8 cellular contexts compared by ENCODE assay signal in genomic region chr12:47819544-47819901, GRCh38. TPM values are rescaled to one million over a fixed set of nuclear protein-coding genes. Genes with fewer than 3 reads are reported as not detected.
DNase-seq lines count a peak whose midpoint lies in the region; ATAC-seq and TF ChIP-seq lines count a peak whose summit lies in the region.

No MANE protein-coding gene starts in this region.

- H4K20me1 ChIP-seq in smooth muscle cell (ENCODE audit: low read depth): peaks cover 38% of the 10 kb centered on the region

- peaks cover 4% of the 10 kb centered on the region for H3K36me3 Mint-ChIP-seq in T-cell

- POLR2A ChIA-PET in T-cell (lab: Charles Lee): interaction anchor here in 1 of 2 donors (0.5 to 2.0 kb wide), 2 partner anchors 9 to 12 kb away, joined by 4 to 10 read pairs; no protein-coding TSS in a partner anchor

- TF ChIP-seq CTCF in cardiac muscle cell (IDR thresholded peaks at IDR 0.05; ENCODE audit: low read depth, low read length) (no peak), smooth muscle cell (IDR thresholded peaks at IDR 0.05; ENCODE audit: borderline replicate concordance, insufficient read depth, poor library complexity, severe bottlenecking) (no peak)

- H3K27ac ChIP-seq in cardiac muscle cell (peak overlapping the region; percentile 94), smooth muscle cell (ENCODE audit: low read depth) (peak overlapping the region; percentile 97)

- H3K4me1 ChIP-seq in cardiac muscle cell (ENCODE audit: low read depth) (peaks cover 51% of the 10 kb centered on the region), smooth muscle cell (ENCODE audit: low read depth) (peaks cover 40% of the 10 kb centered on the region)

- H3K36me3 ChIP-seq in cardiac muscle cell (no peaks in the 10 kb centered on the region), smooth muscle cell (ENCODE audit: low read depth) (no peaks in the 10 kb centered on the region)

- H3K4me2 ChIP-seq in smooth muscle cell: peak overlapping the region; percentile 96

- no peak overlapping the region for H3K27ac Mint-ChIP-seq in T-cell

- ATAC-seq in Right ventricle myocardium inferior (no peak), T-cell (replicated peaks in 1 of 4) (peak in 1 of 4 experiments; percentile 12), left cardiac atrium (peak; percentile 2 to 33), HG03521 (IDR thresholded peaks at IDR 0.05; ENCODE audit: unreplicated experiment) (no peak)

- CTCF ChIA-PET in T-cell (lab: Charles Lee): interaction anchor here in 1 of 2 donors (1.6 kb wide), 1 partner anchor 16 kb away, joined by 6 read pairs; no protein-coding TSS in a partner anchor

- peak overlapping the region; percentile 48 to 88 (median 85) for H3K4me3 Mint-ChIP-seq in T-cell

- no peaks in the 10 kb centered on the region for H3K9me3 Mint-ChIP-seq in T-cell

- H3K9me3 ChIP-seq in cardiac muscle cell (ENCODE audit: low read depth) (no peaks in the 10 kb centered on the region), smooth muscle cell (replicated peaks; ENCODE audit: low read depth) (no peaks in the 10 kb centered on the region)

- WGBS in smooth muscle cell (ENCODE audit: low lambda C conversion rate): 0% methylated on average over 2 of the region's 46 CpGs

- peak overlapping the region; percentile 91 for H3K9ac ChIP-seq in smooth muscle cell (ENCODE audit: low read depth)

- intact Hi-C loops in Right ventricle myocardium inferior (cut with DNase I): no loop called here
- intact Hi-C loops in left cardiac atrium (cut with DNase I): no loop called here

- no peak for DNase-seq in cardiac muscle cell (ENCODE audit: low read depth in 1 of 2, low spot score in 1 of 2)
- DNase-seq in Right ventricle myocardium inferior (ENCODE audit: missing footprints): no peak
- DNase-seq in T-cell: no peak
- no peak for DNase-seq in left cardiac atrium
- DNase-seq in smooth muscle cell (lab: John Stamatoyannopoulos, UW; ENCODE audit: unreplicated experiment): no peak
- DNase-seq in NCI-H82 (lab: John Stamatoyannopoulos, UW): no peak
- no peak for DNase-seq in activated CD4-positive, alpha-beta T cell treated with anti-CD3 and anti-CD28 coated beads, Interleukin-2, amount 50 U/mL, for 1 hour

- H3F3A ChIP-seq in smooth muscle cell (ENCODE audit: low read depth): peaks cover 29% of the 10 kb centered on the region

- no peak overlapping the region for H2AFZ ChIP-seq in smooth muscle cell (ENCODE audit: low read depth)

- no peaks in the 10 kb centered on the region for H3K27me3 Mint-ChIP-seq in T-cell

- H3K4me3 ChIP-seq in cardiac muscle cell (peak overlapping the region; percentile 53), smooth muscle cell (peak overlapping the region; percentile 76)

- H3K79me2 ChIP-seq in smooth muscle cell (ENCODE audit: low read depth): peaks cover 52% of the 10 kb centered on the region

- peaks cover 81 to 87% (median 86%) of the 10 kb centered on the region in 3 donors for H3K4me1 Mint-ChIP-seq in T-cell

- H3K27me3 ChIP-seq in cardiac muscle cell (no peaks in the 10 kb centered on the region), smooth muscle cell (ENCODE audit: low read depth) (no peaks in the 10 kb centered on the region)

RNA-seq across cellular contexts. Expression of gene HDAC7, which starts 0.2 kb away (rescaled TPM):
- total RNA-seq in cardiac muscle cell (43.3 and 93.0 TPM in 2 replicates), Right ventricle myocardium inferior (38.8 TPM), T-cell (100 to 1,000 TPM; 142 to 192 (median 165) TPM), left cardiac atrium (10 to 100 TPM; 41.6 to 58.0 TPM), smooth muscle cell (19.3 and 24.1 TPM in 2 replicates)
- polyA plus RNA-seq in cardiac muscle cell (43.7 and 55.9 TPM in 2 replicates), smooth muscle cell (32.4 and 47.0 TPM in 2 replicates)

RNA-seq across cellular contexts. Expression of gene SLC48A1, which starts 46.5 kb away (rescaled TPM):
- total RNA-seq in cardiac muscle cell (23.3 and 26.2 TPM in 2 replicates), Right ventricle myocardium inferior (23.2 TPM), T-cell (10 to 100 TPM in 3 of 5 donors, 1 to 10 TPM in 2; 5.8 to 13.7 (median 10.2) TPM), left cardiac atrium (10 to 100 TPM; 22.1 to 28.9 TPM), smooth muscle cell (2.4 and 11.4 TPM in 2 replicates)
- polyA plus RNA-seq in cardiac muscle cell (28.9 and 29.2 TPM in 2 replicates), smooth muscle cell (6.2 and 8.6 TPM in 2 replicates)

Comparison
In these comparisons a context has a peak if more than half of its experiments do, and no peak if none do; other contexts are left out.
1. ATAC-seq: peak in left cardiac atrium (2 of 2); none in Right ventricle myocardium inferior (single experiment) and HG03521 (single experiment).